Comparison of ENCODE assay signal across 8 cellular contexts in genomic region chr5:172714491-172715420, GRCh38. TPM values are rescaled to one million over a fixed set of nuclear protein-coding genes. Genes with fewer than 3 reads are reported as not detected.
DNase-seq lines count a peak whose midpoint lies in the region; ATAC-seq, FAIRE-seq and TF ChIP-seq lines count a peak whose summit lies in the region.

No MANE protein-coding gene starts in this region.

- ATAC-seq in GM23338 = peak; percentile 79
- ATAC-seq in HG03521 (IDR thresholded peaks at IDR 0.05; ENCODE audit: unreplicated experiment) = no peak

- H3K9me3 Mint-ChIP-seq in GM23338 = no peaks in the 10 kb centered on the region

- H3K36me3 Mint-ChIP-seq in GM23338 (ENCODE audit: low read depth) = no peaks in the 10 kb centered on the region

- intact Hi-C loops in breast epithelium (cut with DNase I; ENCODE audit: low total_unique reads) = loop anchor here (5.0 kb wide), 1 partner anchor 218 kb away; no protein-coding TSS in a partner anchor

- H3K4me3 Mint-ChIP-seq in GM23338 = no peak overlapping the region

- DNase-seq in GM03348 (ENCODE audit: low spot score) (peak; percentile 86), GM23338 (ENCODE audit: low spot score) (peak; percentile 89), NCI-H1092 (lab: John Stamatoyannopoulos, UW) (peak; percentile 19), breast epithelium (ENCODE audit: low spot score in 2 of 2) (peak; percentile 62 to 71), keratinocyte (ENCODE audit: low read depth, low spot score) (peak; percentile 54)
- DNase-seq in stimulated activated CD4-positive, alpha-beta T cell treated with anti-CD3 and anti-CD28 coated beads, Interleukin-12 subunit alpha, Interleukin-12 subunit beta, amount 100 ng/mL, for 48 hours (ENCODE audit: low read depth in 2 of 3, low spot score in 1 of 3) = peak; percentile 28 to 69 (median 61)

- H3K9me1 ChIP-seq in keratinocyte (ENCODE audit: control insufficient read depth, extremely low read depth, insufficient read depth, low read length) = no peaks in the 10 kb centered on the region

- peaks cover 4% of the 10 kb centered on the region; the same call in 1 of the 2 replicates for H3K4me1 ChIP-seq in GM23338 (ENCODE audit: insufficient read depth)
- no peaks in the 10 kb centered on the region for H3K4me1 ChIP-seq in breast epithelium
- peaks cover 14% of the 10 kb centered on the region for H3K4me1 ChIP-seq in keratinocyte (ENCODE audit: control insufficient read depth, extremely low read depth, insufficient read depth, low read length)

- TF ChIP-seq POLR2A in breast epithelium (IDR thresholded peaks at IDR 0.05) = no peak

- H3K27me3 ChIP-seq in GM23338 (ENCODE audit: insufficient read depth) (peaks cover 12% of the 10 kb centered on the region; the same call in 1 of the 2 replicates), breast epithelium (no peaks in the 10 kb centered on the region), keratinocyte (ENCODE audit: control insufficient read depth, extremely low read depth, insufficient read depth, low read length) (peaks cover 2% of the 10 kb centered on the region)

- H3K4me3 ChIP-seq in GM23338 (no peak overlapping the region), breast epithelium (peak overlapping the region in 1 of 3 donors; percentile 7), keratinocyte (ENCODE audit: control insufficient read depth in 2 of 3, extremely low read depth in 1 of 3, insufficient read depth in 2 of 3, low read depth in 1 of 3, low read length in 3 of 3) (no peak overlapping the region)

- no peak overlapping the region for H3K27ac Mint-ChIP-seq in GM23338

- no peaks in the 10 kb centered on the region for H4K20me1 ChIP-seq in GM23338 (replicated peaks; ENCODE audit: insufficient read depth)
- H4K20me1 ChIP-seq in keratinocyte (ENCODE audit: control insufficient read depth, extremely low read depth, insufficient read depth, low read length) = no peaks in the 10 kb centered on the region

- FAIRE-seq in keratinocyte (lab: Jason Lieb, UNC) = no peak

- no peak overlapping the region for H3K4me2 ChIP-seq in GM23338
- H3K4me2 ChIP-seq in keratinocyte (ENCODE audit: control insufficient read depth, extremely low read depth, insufficient read depth, low read depth, low read length) = peak overlapping the region; percentile 25

- H3K27ac ChIP-seq in GM23338 (ENCODE audit: low read depth) (no peak overlapping the region), VCaP (no peak overlapping the region), breast epithelium (peak overlapping the region; percentile 64 to 90), keratinocyte (ENCODE audit: control insufficient read depth, insufficient read depth, low read length) (peak overlapping the region; percentile 2)

- no peak overlapping the region for H2AFZ ChIP-seq in GM23338
- H2AFZ ChIP-seq in keratinocyte (ENCODE audit: control insufficient read depth, low read length) = peak overlapping the region; percentile 48

- peak; percentile 70 to 82 for TF ChIP-seq CTCF in GM23338 (conservative IDR thresholded peaks at IDR 0.05; ENCODE audit: low read depth in 2 of 2)
- TF ChIP-seq CTCF in VCaP (conservative IDR thresholded peaks at IDR 0.05) = peak; percentile 78
- TF ChIP-seq CTCF in breast epithelium (IDR thresholded peaks at IDR 0.05) = peak; percentile 81 to 86 (median 82)
- TF ChIP-seq CTCF in keratinocyte (optimal IDR thresholded peaks at IDR 0.05 in 1 of 3, IDR thresholded peaks at IDR 0.05 in 1 of 3, conservative IDR thresholded peaks at IDR 0.05 in 1 of 3; ENCODE audit: extremely low read depth in 1 of 3, insufficient read depth in 2 of 3, low read length in 3 of 3) = peak in 2 of 3 experiments; percentile 94 to 95

- dilution Hi-C loops in keratinocyte (cut with MboI; ENCODE audit: extremely low pct_ligation_motif_present, low sequenced_read_pairs) = no loop called here

- 0 out of 2 replicates have a peak, but pooled peaks cover 6% of the 10 kb centered on the region for H3K9me2 ChIP-seq in GM23338 (ENCODE audit: insufficient read depth)

- H3K9ac ChIP-seq in keratinocyte (ENCODE audit: control insufficient read depth, extremely low read depth, insufficient read depth, low read length) = peak overlapping the region; percentile 6

- H3K9me3 ChIP-seq in breast epithelium = no peaks in the 10 kb centered on the region
- H3K9me3 ChIP-seq in keratinocyte (ENCODE audit: control insufficient read depth, low read depth, low read length) = no peaks in the 10 kb centered on the region

- H3K79me2 ChIP-seq in GM23338 (replicated peaks; ENCODE audit: insufficient read depth) (no peaks in the 10 kb centered on the region), keratinocyte (ENCODE audit: control insufficient read depth, insufficient read depth, low read length) (no peaks in the 10 kb centered on the region)

- peaks cover 2% of the 10 kb centered on the region; the same call in 1 of the 3 replicates for H3K4me1 Mint-ChIP-seq in GM23338

- peaks cover 17% of the 10 kb centered on the region for H3K27me3 Mint-ChIP-seq in GM23338 (ENCODE audit: insufficient read depth, low read depth, poor library complexity)

- no peaks in the 10 kb centered on the region for H3F3A ChIP-seq in GM23338 (replicated peaks; ENCODE audit: low read depth)

- H3K36me3 ChIP-seq in GM23338 (ENCODE audit: insufficient read depth) (no peaks in the 10 kb centered on the region), breast epithelium (no peaks in the 10 kb centered on the region), keratinocyte (ENCODE audit: control insufficient read depth in 2 of 2, extremely low read depth in 1 of 2, insufficient read depth in 2 of 2, low read length in 2 of 2) (no peaks in the 10 kb centered on the region)

TF ChIP-seq in GM23338, 12 proteins besides CTCF, POLR2A, EP300 and RAD21 (continues in another document):
- TF ChIP-seq ZNF114 (CRISPR knock-in tag; IDR thresholded peaks at IDR 0.05) = no peak
- TF ChIP-seq JUNB (IDR thresholded peaks at IDR 0.05; ENCODE audit: unreplicated experiment) = no peak
- no peak for TF ChIP-seq CREB1 (CRISPR knock-in tag; IDR thresholded peaks at IDR 0.05; ENCODE audit: low read depth)

RNA-seq across cellular contexts. Expression of gene DUSP1, which starts 56.2 kb away (rescaled TPM):
- 12.8 and 17.2 TPM in 2 replicates for total RNA-seq in GM23338 (2014; rRNA removed; shearing (Covaris generic))
- polyA plus RNA-seq in GM23338 (2016; fragmentation: Nextera tagmentation; extraction: Ambion mirVana) (8.7 and 9.7 TPM in 2 replicates), keratinocyte (10.4 to 303 TPM (median 174 TPM) in 3 replicates)
- 1,000 to 10,000 TPM in 2 of 3 donors, 100 to 1,000 TPM in 1; 752 to 1,562 (median 1,015) TPM for total RNA-seq in breast epithelium
- polyA plus RNA-seq in keratinocyte (2011; ENCODE audit: low read depth) = 68.7 TPM
- 98.5 and 108 TPM in 2 replicates for polyA plus RNA-seq in keratinocyte (2011; cell fraction: cytosol; rRNA removed)
- polyA plus RNA-seq in keratinocyte (2011; cell fraction: nucleus; rRNA removed) = 553 and 700 TPM in 2 replicates
- 7.0 and 200 TPM in 2 replicates for polyA plus RNA-seq in keratinocyte (2012; ENCODE audit: low replicate concordance)
- 17.6 to 194 TPM (median 125 TPM) in 3 replicates for polyA minus RNA-seq in keratinocyte
- polyA minus RNA-seq in keratinocyte (2011; cell fraction: cytosol; rRNA and poly(A)+ RNA removed) = 131 TPM
- polyA minus RNA-seq in keratinocyte (2011; cell fraction: nucleus; rRNA and poly(A)+ RNA removed) = 374 and 410 TPM in 2 replicates

Comparison
In these comparisons a context has a peak if more than half of its experiments do, and no peak if none do; other contexts are left out.
1. DNase-seq: peak in every context shown above with its lines; median percentile 89 in GM23338; 86 in GM03348; 66 in breast epithelium; 61 in stimulated activated CD4-positive, alpha-beta T cell treated with anti-CD3 and anti-CD28 coated beads, Interleukin-12 subunit alpha, Interleukin-12 subunit beta, amount 100 ng/mL, for 48 hours; 54 in keratinocyte; 19 in NCI-H1092.
2. H3K27ac ChIP-seq: peak in breast epithelium (2 of 2) and keratinocyte (single experiment); none in GM23338 (single experiment) and VCaP (single experiment).
3. RNA of gene DUSP1, which starts 56.2 kb away (total RNA-seq): 752 to 1,562 TPM in breast epithelium; 12.8 to 17.2 TPM in GM23338; every median in the first group is over 10 times any median in the second.
4. Peak in every context shown above with its lines, with median percentiles within 50 percentile points of each other: CTCF ChIP-seq.